Comparison of ENCODE assay signal across 21 cellular contexts in genomic region chr18:4511166-4511565, GRCh38. TPM values are rescaled to one million over a fixed set of nuclear protein-coding genes. Genes with fewer than 3 reads are reported as not detected.
"Had no signal": no experiment of that assay in that cellular context is flagged by ENCODE, and none has a peak within 500 bp of the region (broad histone marks: within the 10 kb centered on the region; RNA-seq: fewer than 3 reads in every experiment).

No MANE protein-coding gene starts in this region.

- H3K36me3 ChIP-seq: esophagus squamous epithelium, left ventricle myocardium inferior, lower lobe of right lung, pancreas, thyroid gland had no signal

- ATAC-seq: left colon had no signal

- H3K27ac ChIP-seq: coronary artery, esophagus squamous epithelium, left ventricle myocardium inferior, lower lobe of right lung, pancreas, thyroid gland had no signal

- H3K4me1 Mint-ChIP-seq: immature natural killer cell; memory B cell; natural killer cell; stimulated activated memory B cell treated with anti-CD40 and anti-IgM and Interleukin-4, amounts not matched to agents 10 μg/mL and 1 μg/mL and 100 μg/mL, for 72 hours had no signal

- H3K27ac Mint-ChIP-seq: immature natural killer cell; memory B cell; natural killer cell; stimulated activated memory B cell treated with anti-CD40 and anti-IgM and Interleukin-4, amounts not matched to agents 10 μg/mL and 1 μg/mL and 100 μg/mL, for 72 hours; stimulated activated naive CD8-positive, alpha-beta T cell treated with anti-CD3 and anti-CD28 coated beads, Interleukin-15, Interleukin-2, amounts not matched to agents 100 ng/mL and 50 ng/mL, for 24 hours had no signal

- H3K9me3 ChIP-seq: lower lobe of right lung, pancreas, thyroid gland had no signal

- H3K4me1 ChIP-seq: esophagus squamous epithelium, left ventricle myocardium inferior, lower lobe of right lung, pancreas, thyroid gland had no signal

- H3K4me3 ChIP-seq: coronary artery, esophagus squamous epithelium, left ventricle myocardium inferior, lower lobe of right lung, pancreas, thyroid gland had no signal

- H3K27me3 Mint-ChIP-seq: memory B cell; stimulated activated memory B cell treated with anti-CD40 and anti-IgM and Interleukin-4, amounts not matched to agents 10 μg/mL and 1 μg/mL and 100 μg/mL, for 72 hours; stimulated activated naive CD8-positive, alpha-beta T cell treated with anti-CD3 and anti-CD28 coated beads, Interleukin-15, Interleukin-2, amounts not matched to agents 100 ng/mL and 50 ng/mL, for 24 hours had no signal

- FAIRE-seq: endometrium, frontal cortex, pancreas, small intestine had no signal

- H3K4me3 Mint-ChIP-seq: immature natural killer cell; memory B cell; natural killer cell; stimulated activated memory B cell treated with anti-CD40 and anti-IgM and Interleukin-4, amounts not matched to agents 10 μg/mL and 1 μg/mL and 100 μg/mL, for 72 hours; stimulated activated naive CD8-positive, alpha-beta T cell treated with anti-CD3 and anti-CD28 coated beads, Interleukin-15, Interleukin-2, amounts not matched to agents 100 ng/mL and 50 ng/mL, for 24 hours had no signal

- H3K27me3 ChIP-seq: esophagus squamous epithelium, pancreas, thyroid gland had no signal

- H3K36me3 Mint-ChIP-seq: immature natural killer cell; memory B cell; natural killer cell; stimulated activated memory B cell treated with anti-CD40 and anti-IgM and Interleukin-4, amounts not matched to agents 10 μg/mL and 1 μg/mL and 100 μg/mL, for 72 hours had no signal

- DNase-seq: effector memory CD4-positive, alpha-beta T cell; esophagus squamous epithelium; immature natural killer cell; kidney glomerular epithelial cell; left colon; left ventricle myocardium inferior; lower lobe of right lung; natural killer cell; occipital lobe; pancreas; small intestine; stimulated activated CD4-positive, alpha-beta T cell treated with anti-CD3 and anti-CD28 coated beads, Interleukin-2, amount 100 ng/mL, for 24 hours; stimulated activated CD4-positive, alpha-beta T cell treated with anti-CD3 and anti-CD28 coated beads, Interleukin-4, amount 100 ng/mL, for 24 hours; thyroid gland; trophoblast cell had no signal

RNA-seq across cellular contexts. Expression of gene DLGAP1, which starts 56.1 kb away (rescaled TPM):
- total RNA-seq: natural killer cell had no signal
- polyA plus RNA-seq: immature natural killer cell had no signal
